13 cellular contexts compared by ENCODE assay signal in genomic region chr18:5998166-5998881, GRCh38.
DNase-seq lines count a peak whose midpoint lies in the region; ATAC-seq and TF ChIP-seq lines count a peak whose summit lies in the region.
"Had no signal": no experiment of that assay in that cellular context is flagged by ENCODE, and none has a peak within 500 bp of the region (broad histone marks: within the 10 kb centered on the region; RNA-seq: fewer than 3 reads in every experiment).

No MANE protein-coding gene starts in this region.

- intact Hi-C loops in activated CD8-positive, alpha-beta T cell treated with anti-CD3 and anti-CD28 coated beads for 36 hours (cut with micrococcal nuclease): no loop called here
- intact Hi-C loops in body of pancreas (cut with DNase I): no loop called here

- H3K18ac ChIP-seq in mesendoderm (ENCODE audit: low read length): peak overlapping the region; percentile 44

- peak overlapping the region; percentile 88 for H2AK5ac ChIP-seq in mesendoderm (ENCODE audit: low read length)

- no CpG with 5 or more reads among the region's 7 CpGs for WGBS in mesendoderm (ENCODE audit: extremely low coverage, insufficient coverage, low lambda C conversion rate)
- 69 to 75% methylated on average over 7 of the region's 7 CpGs for WGBS in body of pancreas, 2 donors

- H3K9ac ChIP-seq in mesendoderm (ENCODE audit: low read length): peak overlapping the region; percentile 0
- H3K9ac ChIP-seq: BLaER1 treated with 17β-estradiol and CSF1 and Interleukin-3, amounts not matched to agents 10 nM and 100 nM had no signal

- no peak for TF ChIP-seq CTCF in activated CD8-positive, alpha-beta T cell treated with anti-CD3 and anti-CD28 coated beads for 36 hours (IDR thresholded peaks at IDR 0.05)
- TF ChIP-seq CTCF in osteoblast (IDR thresholded peaks at IDR 0.05; ENCODE audit: extremely low read depth, low read depth, low read length) (no peak), body of pancreas (IDR thresholded peaks at IDR 0.05) (no peak)

- H3K9me3 Mint-ChIP-seq in activated CD8-positive, alpha-beta T cell treated with anti-CD3 and anti-CD28 coated beads for 36 hours: peaks cover 10% of the 10 kb centered on the region

- peak overlapping the region; percentile 54 for H3K23ac ChIP-seq in mesendoderm (ENCODE audit: low read length)

- H3K4me3 Mint-ChIP-seq in activated CD8-positive, alpha-beta T cell treated with anti-CD3 and anti-CD28 coated beads for 36 hours: no peak overlapping the region

- H3K4me2 ChIP-seq in mesendoderm (ENCODE audit: low read length) (no peak overlapping the region), osteoblast (ENCODE audit: insufficient read depth, low read length) (no peak overlapping the region)
- H3K4me2 ChIP-seq: BLaER1 treated with 17β-estradiol and CSF1 and Interleukin-3, amounts not matched to agents 10 nM and 100 nM had no signal

- H4K20me1 ChIP-seq in osteoblast (ENCODE audit: insufficient read depth, low read length): no peaks in the 10 kb centered on the region
- H4K20me1 ChIP-seq: BLaER1 treated with 17β-estradiol and CSF1 and Interleukin-3, amounts not matched to agents 10 nM and 100 nM had no signal

- H3K27me3 Mint-ChIP-seq in activated CD8-positive, alpha-beta T cell treated with anti-CD3 and anti-CD28 coated beads for 36 hours: no peaks in the 10 kb centered on the region

- H2BK120ac ChIP-seq in mesendoderm (ENCODE audit: low read depth, low read length): peak overlapping the region; percentile 66

- peak; percentile 28 for ATAC-seq in GM19025 (IDR thresholded peaks at IDR 0.05; ENCODE audit: low read depth, unreplicated experiment)
- peak; percentile 28 for ATAC-seq in HG02588 (IDR thresholded peaks at IDR 0.05; ENCODE audit: unreplicated experiment)
- ATAC-seq in HG03342 (IDR thresholded peaks at IDR 0.05; ENCODE audit: unreplicated experiment): peak; percentile 29
- no peak for ATAC-seq in activated CD8-positive, alpha-beta T cell treated with anti-CD3 and anti-CD28 coated beads for 36 hours
- ATAC-seq in body of pancreas: no peak

- H3K4me1 ChIP-seq in mesendoderm (ENCODE audit: control insufficient read depth, low read depth, low read length) (peaks cover 12% of the 10 kb centered on the region), osteoblast (ENCODE audit: insufficient read depth, low read length) (no peaks in the 10 kb centered on the region), body of pancreas (no peaks in the 10 kb centered on the region)
- H3K4me1 ChIP-seq: left ventricle myocardium inferior had no signal

- peak overlapping the region; percentile 89 for H2BK5ac ChIP-seq in mesendoderm (ENCODE audit: low read length)

- no peaks in the 10 kb centered on the region for H3K4me1 Mint-ChIP-seq in activated CD8-positive, alpha-beta T cell treated with anti-CD3 and anti-CD28 coated beads for 36 hours (ENCODE audit: low read depth)

- no peaks in the 10 kb centered on the region for H3K79me2 ChIP-seq in mesendoderm (ENCODE audit: control insufficient read depth, insufficient read depth, low read length)
- H3K79me2 ChIP-seq in osteoblast (ENCODE audit: insufficient read depth, low read length): no peaks in the 10 kb centered on the region

- H3K79me1 ChIP-seq in mesendoderm (ENCODE audit: low read length): no peaks in the 10 kb centered on the region

- no peak overlapping the region for H3K27ac Mint-ChIP-seq in activated CD8-positive, alpha-beta T cell treated with anti-CD3 and anti-CD28 coated beads for 36 hours

- H2BK15ac ChIP-seq in mesendoderm (replicated peaks; ENCODE audit: low read depth): no peak overlapping the region

- peak overlapping the region; percentile 66 for H3K56ac ChIP-seq in mesendoderm (ENCODE audit: low read length)

- no peak overlapping the region for H2AFZ ChIP-seq in osteoblast (ENCODE audit: low read length)

- no peaks in the 10 kb centered on the region for H3K36me3 Mint-ChIP-seq in activated CD8-positive, alpha-beta T cell treated with anti-CD3 and anti-CD28 coated beads for 36 hours (ENCODE audit: low read depth)

- POLR2A ChIA-PET in activated CD8-positive, alpha-beta T cell treated with anti-CD3 and anti-CD28 coated beads for 36 hours (lab: Charles Lee): no interaction called here

- CTCF ChIA-PET in activated CD8-positive, alpha-beta T cell treated with anti-CD3 and anti-CD28 coated beads for 36 hours (lab: Charles Lee): no interaction called here

- no peak overlapping the region for H3K4me3 ChIP-seq in mesendoderm (ENCODE audit: low read length)
- no peak overlapping the region for H3K4me3 ChIP-seq in osteoblast (ENCODE audit: insufficient read depth, low read length)
- no peak overlapping the region for H3K4me3 ChIP-seq in body of pancreas
- H3K4me3 ChIP-seq: BLaER1 treated with 17β-estradiol and CSF1 and Interleukin-3, amounts not matched to agents 10 nM and 100 nM; left ventricle myocardium inferior had no signal

- H3K27ac ChIP-seq in mesendoderm (ENCODE audit: low read depth, low read length) (no peak overlapping the region), osteoblast (ENCODE audit: low read depth, low read length) (no peak overlapping the region), body of pancreas (no peak overlapping the region)
- H3K27ac ChIP-seq: BLaER1 treated with 17β-estradiol and CSF1 and Interleukin-3, amounts not matched to agents 10 nM and 100 nM; left ventricle myocardium inferior; WERI-Rb-1 had no signal

- no peak for TF ChIP-seq POLR2A in body of pancreas (IDR thresholded peaks at IDR 0.05)

- DNase-seq in mesendoderm (peak; percentile 34), NOMO-1 treated with dmso at 0.1 percent for 144 hours (lab: John Stamatoyannopoulos, UW; ENCODE audit: unreplicated experiment) (no peak), osteoblast (ENCODE audit: insufficient read length, low spot score, missing footprints) (no peak), body of pancreas (no peak)
- no peak for DNase-seq in activated CD8-positive, alpha-beta T cell treated with anti-CD3 and anti-CD28 coated beads for 36 hours
- DNase-seq: activated T-cell treated with anti-CD3 and anti-CD28 coated beads, Interleukin-2, amount 50 U/mL, for 48 hours; left ventricle myocardium inferior; NCI-H526 treated with DMSO at 0.1 percent for 48 hours; WERI-Rb-1 had no signal

- H3K9me3 ChIP-seq in osteoblast (ENCODE audit: low read depth, low read length): no peaks in the 10 kb centered on the region
- no peaks in the 10 kb centered on the region for H3K9me3 ChIP-seq in body of pancreas

- H3K36me3 ChIP-seq in mesendoderm (ENCODE audit: control insufficient read depth, insufficient read depth, low read length): no peaks in the 10 kb centered on the region
- H3K36me3 ChIP-seq in osteoblast (ENCODE audit: insufficient read depth, low read length): no peaks in the 10 kb centered on the region
- H3K36me3 ChIP-seq in body of pancreas (replicated peaks in 1 of 2; ENCODE audit: insufficient read depth in 1 of 2, low read depth in 2 of 2): no peaks in the 10 kb centered on the region
- H3K36me3 ChIP-seq: BLaER1 treated with 17β-estradiol and CSF1 and Interleukin-3, amounts not matched to agents 10 nM and 100 nM; left ventricle myocardium inferior; WERI-Rb-1 had no signal

- H4K5ac ChIP-seq in mesendoderm (ENCODE audit: low read length): peak overlapping the region; percentile 1

- H4K8ac ChIP-seq in mesendoderm (ENCODE audit: low read depth, low read length): no peak overlapping the region

- H3K27me3 ChIP-seq in mesendoderm (ENCODE audit: insufficient read depth, low read length, poor library complexity) (no peaks in the 10 kb centered on the region), osteoblast (ENCODE audit: insufficient read depth, low read length) (no peaks in the 10 kb centered on the region), body of pancreas (no peaks in the 10 kb centered on the region)
- H3K27me3 ChIP-seq: BLaER1 treated with 17β-estradiol and CSF1 and Interleukin-3, amounts not matched to agents 10 nM and 100 nM had no signal

- peak overlapping the region; percentile 83 for H3K4ac ChIP-seq in mesendoderm (ENCODE audit: low read depth, low read length)

Comparison
In these comparisons a context has a peak if more than half of its experiments do, and no peak if none do; other contexts are left out.
1. ATAC-seq: peak in GM19025 (single experiment), HG02588 (single experiment) and HG03342 (single experiment); none in activated CD8-positive, alpha-beta T cell treated with anti-CD3 and anti-CD28 coated beads for 36 hours (single experiment) and body of pancreas (single experiment).